Comparison of ENCODE assay signal across 18 cellular contexts in the genomic region with DNA sequence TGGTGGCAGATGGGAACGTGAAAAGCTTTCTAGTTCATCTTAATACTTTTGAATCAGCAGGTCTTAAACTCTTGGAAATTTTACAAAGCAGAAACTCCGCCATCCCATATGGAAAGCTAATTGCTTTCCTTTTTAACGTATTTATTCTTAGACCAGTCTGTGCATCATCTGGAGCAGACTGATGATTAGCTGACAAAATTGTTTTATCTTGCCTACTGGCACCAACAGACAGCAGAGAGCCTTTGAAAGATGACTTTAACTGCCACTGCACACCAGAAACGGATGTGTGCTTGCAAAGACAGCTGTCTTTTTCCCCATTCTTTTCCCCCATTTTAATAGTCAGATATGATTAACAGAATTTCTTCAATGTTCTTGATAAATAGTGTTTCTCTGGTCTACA.
DNase-seq lines count a peak whose midpoint lies in the region; ATAC-seq, FAIRE-seq and TF ChIP-seq lines count a peak whose summit lies in the region.
"Had no signal": no experiment of that assay in that cellular context is flagged by ENCODE, and none has a peak within 500 bp of the region (broad histone marks: within the 10 kb centered on the region; RNA-seq: fewer than 3 reads in every experiment).

No MANE protein-coding gene starts in this region.

- in situ Hi-C loops in G401 (cut with HindIII; ENCODE audit: low sequenced_read_pairs): no loop called here

- no peak for FAIRE-seq in GM12892 (lab: Jason Lieb, UNC)
- no peak for FAIRE-seq in GM19239 (lab: Jason Lieb, UNC)
- FAIRE-seq: HepG2 had no signal

- no peak for ATAC-seq in sciatic nerve
- ATAC-seq: CD8-positive, alpha-beta T cell; HepG2 had no signal

- no peak for TF ChIP-seq POLR2A in GM12892 (IDR thresholded peaks at IDR 0.05; ENCODE audit: low read depth, low read length)

- DNase-seq in G401 (ENCODE audit: low spot score) (peak; percentile 66), NCI-H1694 treated with DMSO at 0.1 percent for 48 hours (lab: John Stamatoyannopoulos, UW) (peak; percentile 98), NCI-H446 treated with DMSO at 0.1 percent for 48 hours (lab: John Stamatoyannopoulos, UW) (peak; percentile 90), cerebellar cortex (ENCODE audit: low spot score) (peak; percentile 58), GM12892 (ENCODE audit: insufficient read length) (no peak), GM19239 (ENCODE audit: insufficient read length, low spot score) (no peak), sciatic nerve (ENCODE audit: low spot score) (no peak), globus pallidus (ENCODE audit: low spot score) (no peak)
- DNase-seq: CD8-positive, alpha-beta T cell; DMS53; EL; KG1; NCI-H1417; NCI-H2029 treated with DMSO at 0.1 percent for 48 hours; NCI-H345; NCI-H774; SHP77 treated with DMSO at 0.1 percent for 48 hours had no signal

- intact Hi-C loops in sciatic nerve (cut with DNase I): no loop called here

Comparison
In these comparisons a context has a peak if more than half of its experiments do, and no peak if none do; other contexts are left out.
1. DNase-seq: peak in G401 (single experiment), NCI-H1694 treated with DMSO at 0.1 percent for 48 hours (single experiment), NCI-H446 treated with DMSO at 0.1 percent for 48 hours (single experiment) and cerebellar cortex (single experiment); none in GM12892 (single experiment), GM19239 (single experiment), sciatic nerve (single experiment) and globus pallidus (single experiment).